ENCODE assay signal across 1 cellular context in the genomic region with DNA sequence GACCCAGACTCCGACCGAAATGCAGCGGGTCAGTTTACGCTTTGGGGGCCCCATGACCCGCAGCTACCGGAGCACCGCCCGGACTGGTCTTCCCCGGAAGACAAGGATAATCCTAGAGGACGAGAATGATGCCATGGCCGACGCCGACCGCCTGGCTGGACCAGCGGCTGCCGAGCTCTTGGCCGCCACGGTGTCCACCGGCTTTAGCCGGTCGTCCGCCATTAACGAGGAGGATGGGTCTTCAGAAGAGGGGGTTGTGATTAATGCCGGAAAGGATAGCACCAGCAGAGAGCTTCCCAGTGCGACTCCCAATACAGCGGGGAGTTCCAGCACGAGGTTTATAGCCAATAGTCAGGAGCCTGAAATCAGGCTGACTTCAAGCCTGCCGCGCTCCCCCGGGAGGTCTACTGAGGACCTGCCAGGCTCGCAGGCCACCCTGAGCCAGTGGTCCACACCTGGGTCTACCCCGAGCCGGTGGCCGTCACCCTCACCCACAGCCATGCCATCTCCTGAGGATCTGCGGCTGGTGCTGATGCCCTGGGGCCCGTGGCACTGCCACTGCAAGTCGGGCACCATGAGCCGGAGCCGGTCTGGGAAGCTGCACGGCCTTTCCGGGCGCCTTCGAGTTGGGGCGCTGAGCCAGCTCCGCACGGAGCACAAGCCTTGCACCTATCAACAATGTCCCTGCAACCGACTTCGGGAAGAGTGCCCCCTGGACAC.
TF ChIP-seq lines count a peak whose summit lies in the region.

No MANE protein-coding gene starts in this region.

TF ChIP-seq in HepG2, 621 proteins besides CTCF, POLR2A, EP300 and RAD21 (continued from another document and continues in another):
- TF ChIP-seq, protein P1, sequence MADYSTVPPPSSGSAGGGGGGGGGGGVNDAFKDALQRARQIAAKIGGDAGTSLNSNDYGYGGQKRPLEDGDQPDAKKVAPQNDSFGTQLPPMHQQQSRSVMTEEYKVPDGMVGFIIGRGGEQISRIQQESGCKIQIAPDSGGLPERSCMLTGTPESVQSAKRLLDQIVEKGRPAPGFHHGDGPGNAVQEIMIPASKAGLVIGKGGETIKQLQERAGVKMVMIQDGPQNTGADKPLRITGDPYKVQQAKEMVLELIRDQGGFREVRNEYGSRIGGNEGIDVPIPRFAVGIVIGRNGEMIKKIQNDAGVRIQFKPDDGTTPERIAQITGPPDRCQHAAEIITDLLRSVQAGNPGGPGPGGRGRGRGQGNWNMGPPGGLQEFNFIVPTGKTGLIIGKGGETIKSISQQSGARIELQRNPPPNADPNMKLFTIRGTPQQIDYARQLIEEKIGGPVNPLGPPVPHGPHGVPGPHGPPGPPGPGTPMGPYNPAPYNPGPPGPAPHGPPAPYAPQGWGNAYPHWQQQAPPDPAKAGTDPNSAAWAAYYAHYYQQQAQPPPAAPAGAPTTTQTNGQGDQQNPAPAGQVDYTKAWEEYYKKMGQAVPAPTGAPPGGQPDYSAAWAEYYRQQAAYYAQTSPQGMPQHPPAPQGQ (CRISPR knock-in tag; IDR thresholded peaks at IDR 0.05; ENCODE audit: borderline replicate concordance), result no peak
- TF ChIP-seq DR1 (CRISPR knock-in tag; IDR thresholded peaks at IDR 0.05), result no peak
- no peak for TF ChIP-seq ZNF557 (CRISPR knock-in tag; IDR thresholded peaks at IDR 0.05)
- TF ChIP-seq SMARCE1 (IDR thresholded peaks at IDR 0.05; ENCODE audit: borderline replicate concordance), result no peak
- TF ChIP-seq PAWR (CRISPR knock-in tag; IDR thresholded peaks at IDR 0.05; ENCODE audit: borderline replicate concordance), result no peak
- TF ChIP-seq, protein P2, sequence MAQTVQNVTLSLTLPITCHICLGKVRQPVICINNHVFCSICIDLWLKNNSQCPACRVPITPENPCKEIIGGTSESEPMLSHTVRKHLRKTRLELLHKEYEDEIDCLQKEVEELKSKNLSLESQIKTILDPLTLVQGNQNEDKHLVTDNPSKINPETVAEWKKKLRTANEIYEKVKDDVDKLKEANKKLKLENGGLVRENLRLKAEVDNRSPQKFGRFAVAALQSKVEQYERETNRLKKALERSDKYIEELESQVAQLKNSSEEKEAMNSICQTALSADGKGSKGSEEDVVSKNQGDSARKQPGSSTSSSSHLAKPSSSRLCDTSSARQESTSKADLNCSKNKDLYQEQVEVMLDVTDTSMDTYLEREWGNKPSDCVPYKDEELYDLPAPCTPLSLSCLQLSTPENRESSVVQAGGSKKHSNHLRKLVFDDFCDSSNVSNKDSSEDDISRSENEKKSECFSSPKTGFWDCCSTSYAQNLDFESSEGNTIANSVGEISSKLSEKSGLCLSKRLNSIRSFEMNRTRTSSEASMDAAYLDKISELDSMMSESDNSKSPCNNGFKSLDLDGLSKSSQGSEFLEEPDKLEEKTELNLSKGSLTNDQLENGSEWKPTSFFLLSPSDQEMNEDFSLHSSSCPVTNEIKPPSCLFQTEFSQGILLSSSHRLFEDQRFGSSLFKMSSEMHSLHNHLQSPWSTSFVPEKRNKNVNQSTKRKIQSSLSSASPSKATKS (CRISPR knock-in tag; IDR thresholded peaks at IDR 0.05), result no peak
- no peak for TF ChIP-seq TBL1XR1 (IDR thresholded peaks at IDR 0.05; ENCODE audit: borderline replicate concordance, low read length, partially characterized antibody)
- TF ChIP-seq, protein P3, sequence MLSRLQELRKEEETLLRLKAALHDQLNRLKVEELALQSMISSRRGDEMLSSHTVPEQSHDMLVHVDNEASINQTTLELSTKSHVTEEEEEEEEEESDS (CRISPR knock-in tag; IDR thresholded peaks at IDR 0.05; ENCODE audit: borderline replicate concordance), result no peak
- TF ChIP-seq ZNF136 (CRISPR knock-in tag; IDR thresholded peaks at IDR 0.05; ENCODE audit: low read depth), result peak; percentile 77; the same call in 1 of the 2 replicates
- 0 out of 2 replicates have a peak, but pooled peaks have one; percentile 69 for TF ChIP-seq CENPT (CRISPR knock-in tag; IDR thresholded peaks at IDR 0.05; ENCODE audit: low read depth)
- TF ChIP-seq ARNT2 (CRISPR knock-in tag; IDR thresholded peaks at IDR 0.05; ENCODE audit: low read depth), result peak; percentile 39; the same call in 1 of the 2 replicates
- TF ChIP-seq RCOR2 (CRISPR knock-in tag; IDR thresholded peaks at IDR 0.05), result no peak
- TF ChIP-seq, protein P4, sequence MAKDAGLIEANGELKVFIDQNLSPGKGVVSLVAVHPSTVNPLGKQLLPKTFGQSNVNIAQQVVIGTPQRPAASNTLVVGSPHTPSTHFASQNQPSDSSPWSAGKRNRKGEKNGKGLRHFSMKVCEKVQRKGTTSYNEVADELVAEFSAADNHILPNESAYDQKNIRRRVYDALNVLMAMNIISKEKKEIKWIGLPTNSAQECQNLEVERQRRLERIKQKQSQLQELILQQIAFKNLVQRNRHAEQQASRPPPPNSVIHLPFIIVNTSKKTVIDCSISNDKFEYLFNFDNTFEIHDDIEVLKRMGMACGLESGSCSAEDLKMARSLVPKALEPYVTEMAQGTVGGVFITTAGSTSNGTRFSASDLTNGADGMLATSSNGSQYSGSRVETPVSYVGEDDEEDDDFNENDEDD (CRISPR knock-in tag; IDR thresholded peaks at IDR 0.05; ENCODE audit: borderline replicate concordance), result peak; percentile 59; the same call in 1 of the 2 replicates
- TF ChIP-seq BCL6 (CRISPR knock-in tag; IDR thresholded peaks at IDR 0.05), result no peak
- no peak for TF ChIP-seq HNRNPK (IDR thresholded peaks at IDR 0.05; ENCODE audit: low read depth, low read length, poor library complexity, severe bottlenecking)
- TF ChIP-seq GATA4 (IDR thresholded peaks at IDR 0.05; ENCODE audit: borderline replicate concordance, low read depth), result no peak
- TF ChIP-seq ZNF224 (CRISPR knock-in tag; IDR thresholded peaks at IDR 0.05), result no peak
- TF ChIP-seq ZNF3 (CRISPR knock-in tag; IDR thresholded peaks at IDR 0.05), result no peak
- TF ChIP-seq KDM6A (CRISPR knock-in tag; IDR thresholded peaks at IDR 0.05; ENCODE audit: low read depth), result no peak
- TF ChIP-seq KDM4B (CRISPR knock-in tag; IDR thresholded peaks at IDR 0.05), result no peak
- TF ChIP-seq ZNF782 (CRISPR knock-in tag; IDR thresholded peaks at IDR 0.05; ENCODE audit: borderline replicate concordance), result no peak; the same call in 1 of the 2 replicates
- TF ChIP-seq, protein P5, sequence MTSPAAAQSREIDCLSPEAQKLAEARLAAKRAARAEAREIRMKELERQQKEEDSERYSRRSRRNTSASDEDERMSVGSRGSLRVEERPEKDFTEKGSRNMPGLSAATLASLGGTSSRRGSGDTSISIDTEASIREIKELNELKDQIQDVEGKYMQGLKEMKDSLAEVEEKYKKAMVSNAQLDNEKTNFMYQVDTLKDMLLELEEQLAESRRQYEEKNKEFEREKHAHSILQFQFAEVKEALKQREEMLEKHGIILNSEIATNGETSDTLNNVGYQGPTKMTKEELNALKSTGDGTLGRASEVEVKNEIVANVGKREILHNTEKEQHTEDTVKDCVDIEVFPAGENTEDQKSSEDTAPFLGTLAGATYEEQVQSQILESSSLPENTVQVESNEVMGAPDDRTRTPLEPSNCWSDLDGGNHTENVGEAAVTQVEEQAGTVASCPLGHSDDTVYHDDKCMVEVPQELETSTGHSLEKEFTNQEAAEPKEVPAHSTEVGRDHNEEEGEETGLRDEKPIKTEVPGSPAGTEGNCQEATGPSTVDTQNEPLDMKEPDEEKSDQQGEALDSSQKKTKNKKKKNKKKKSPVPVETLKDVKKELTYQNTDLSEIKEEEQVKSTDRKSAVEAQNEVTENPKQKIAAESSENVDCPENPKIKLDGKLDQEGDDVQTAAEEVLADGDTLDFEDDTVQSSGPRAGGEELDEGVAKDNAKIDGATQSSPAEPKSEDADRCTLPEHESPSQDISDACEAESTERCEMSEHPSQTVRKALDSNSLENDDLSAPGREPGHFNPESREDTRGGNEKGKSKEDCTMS (CRISPR knock-in tag; conservative IDR thresholded peaks at IDR 0.05), result no peak
- no peak for TF ChIP-seq MBD4 (IDR thresholded peaks at IDR 0.05; ENCODE audit: borderline replicate concordance, low read length)
- TF ChIP-seq, protein P6, sequence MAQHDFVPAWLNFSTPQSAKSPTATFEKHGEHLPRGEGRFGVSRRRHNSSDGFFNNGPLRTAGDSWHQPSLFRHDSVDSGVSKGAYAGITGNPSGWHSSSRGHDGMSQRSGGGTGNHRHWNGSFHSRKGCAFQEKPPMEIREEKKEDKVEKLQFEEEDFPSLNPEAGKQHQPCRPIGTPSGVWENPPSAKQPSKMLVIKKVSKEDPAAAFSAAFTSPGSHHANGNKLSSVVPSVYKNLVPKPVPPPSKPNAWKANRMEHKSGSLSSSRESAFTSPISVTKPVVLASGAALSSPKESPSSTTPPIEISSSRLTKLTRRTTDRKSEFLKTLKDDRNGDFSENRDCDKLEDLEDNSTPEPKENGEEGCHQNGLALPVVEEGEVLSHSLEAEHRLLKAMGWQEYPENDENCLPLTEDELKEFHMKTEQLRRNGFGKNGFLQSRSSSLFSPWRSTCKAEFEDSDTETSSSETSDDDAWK (CRISPR knock-in tag; IDR thresholded peaks at IDR 0.05), result no peak
- no peak for TF ChIP-seq SPEN (CRISPR knock-in tag; IDR thresholded peaks at IDR 0.05; ENCODE audit: low read depth)
- no peak for TF ChIP-seq ZNF781 (CRISPR knock-in tag; IDR thresholded peaks at IDR 0.05; ENCODE audit: borderline replicate concordance, not compliant biosample characterization)
- TF ChIP-seq, protein P7, sequence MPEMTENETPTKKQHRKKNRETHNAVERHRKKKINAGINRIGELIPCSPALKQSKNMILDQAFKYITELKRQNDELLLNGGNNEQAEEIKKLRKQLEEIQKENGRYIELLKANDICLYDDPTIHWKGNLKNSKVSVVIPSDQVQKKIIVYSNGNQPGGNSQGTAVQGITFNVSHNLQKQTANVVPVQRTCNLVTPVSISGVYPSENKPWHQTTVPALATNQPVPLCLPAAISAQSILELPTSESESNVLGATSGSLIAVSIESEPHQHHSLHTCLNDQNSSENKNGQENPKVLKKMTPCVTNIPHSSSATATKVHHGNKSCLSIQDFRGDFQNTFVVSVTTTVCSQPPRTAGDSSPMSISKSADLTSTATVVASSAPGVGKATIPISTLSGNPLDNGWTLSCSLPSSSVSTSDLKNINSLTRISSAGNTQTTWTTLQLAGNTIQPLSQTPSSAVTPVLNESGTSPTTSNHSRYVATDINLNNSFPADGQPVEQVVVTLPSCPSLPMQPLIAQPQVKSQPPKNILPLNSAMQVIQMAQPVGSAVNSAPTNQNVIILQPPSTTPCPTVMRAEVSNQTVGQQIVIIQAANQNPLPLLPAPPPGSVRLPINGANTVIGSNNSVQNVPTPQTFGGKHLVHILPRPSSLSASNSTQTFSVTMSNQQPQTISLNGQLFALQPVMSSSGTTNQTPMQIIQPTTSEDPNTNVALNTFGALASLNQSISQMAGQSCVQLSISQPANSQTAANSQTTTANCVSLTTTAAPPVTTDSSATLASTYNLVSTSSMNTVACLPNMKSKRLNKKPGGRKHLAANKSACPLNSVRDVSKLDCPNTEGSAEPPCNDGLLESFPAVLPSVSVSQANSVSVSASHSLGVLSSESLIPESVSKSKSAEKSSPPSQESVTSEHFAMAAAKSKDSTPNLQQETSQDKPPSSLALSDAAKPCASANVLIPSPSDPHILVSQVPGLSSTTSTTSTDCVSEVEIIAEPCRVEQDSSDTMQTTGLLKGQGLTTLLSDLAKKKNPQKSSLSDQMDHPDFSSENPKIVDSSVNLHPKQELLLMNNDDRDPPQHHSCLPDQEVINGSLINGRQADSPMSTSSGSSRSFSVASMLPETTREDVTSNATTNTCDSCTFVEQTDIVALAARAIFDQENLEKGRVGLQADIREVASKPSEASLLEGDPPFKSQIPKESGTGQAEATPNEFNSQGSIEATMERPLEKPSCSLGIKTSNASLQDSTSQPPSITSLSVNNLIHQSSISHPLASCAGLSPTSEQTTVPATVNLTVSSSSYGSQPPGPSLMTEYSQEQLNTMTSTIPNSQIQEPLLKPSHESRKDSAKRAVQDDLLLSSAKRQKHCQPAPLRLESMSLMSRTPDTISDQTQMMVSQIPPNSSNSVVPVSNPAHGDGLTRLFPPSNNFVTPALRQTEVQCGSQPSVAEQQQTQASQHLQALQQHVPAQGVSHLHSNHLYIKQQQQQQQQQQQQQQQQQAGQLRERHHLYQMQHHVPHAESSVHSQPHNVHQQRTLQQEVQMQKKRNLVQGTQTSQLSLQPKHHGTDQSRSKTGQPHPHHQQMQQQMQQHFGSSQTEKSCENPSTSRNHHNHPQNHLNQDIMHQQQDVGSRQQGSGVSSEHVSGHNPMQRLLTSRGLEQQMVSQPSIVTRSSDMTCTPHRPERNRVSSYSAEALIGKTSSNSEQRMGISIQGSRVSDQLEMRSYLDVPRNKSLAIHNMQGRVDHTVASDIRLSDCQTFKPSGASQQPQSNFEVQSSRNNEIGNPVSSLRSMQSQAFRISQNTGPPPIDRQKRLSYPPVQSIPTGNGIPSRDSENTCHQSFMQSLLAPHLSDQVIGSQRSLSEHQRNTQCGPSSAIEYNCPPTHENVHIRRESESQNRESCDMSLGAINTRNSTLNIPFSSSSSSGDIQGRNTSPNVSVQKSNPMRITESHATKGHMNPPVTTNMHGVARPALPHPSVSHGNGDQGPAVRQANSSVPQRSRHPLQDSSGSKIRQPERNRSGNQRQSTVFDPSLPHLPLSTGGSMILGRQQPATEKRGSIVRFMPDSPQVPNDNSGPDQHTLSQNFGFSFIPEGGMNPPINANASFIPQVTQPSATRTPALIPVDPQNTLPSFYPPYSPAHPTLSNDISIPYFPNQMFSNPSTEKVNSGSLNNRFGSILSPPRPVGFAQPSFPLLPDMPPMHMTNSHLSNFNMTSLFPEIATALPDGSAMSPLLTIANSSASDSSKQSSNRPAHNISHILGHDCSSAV (CRISPR knock-in tag; IDR thresholded peaks at IDR 0.05; ENCODE audit: borderline replicate concordance), result no peak
- TF ChIP-seq SIN3A (IDR thresholded peaks at IDR 0.05; ENCODE audit: borderline replicate concordance, low read depth, low read length), result 0 out of 2 replicates have a peak, but pooled peaks have one; percentile 12
- TF ChIP-seq SOX13 (IDR thresholded peaks at IDR 0.05), result no peak
- TF ChIP-seq SOX13 (CRISPR knock-in tag; conservative IDR thresholded peaks at IDR 0.05 in 1 of 2, IDR thresholded peaks at IDR 0.05 in 1 of 2), result peak in 1 of 2 experiments; percentile 10; a peak in 1 of 4 replicates
- no peak for TF ChIP-seq TOPORS (CRISPR knock-in tag; IDR thresholded peaks at IDR 0.05)
- no peak for TF ChIP-seq TP53 (CRISPR knock-in tag; conservative IDR thresholded peaks at IDR 0.05)
- TF ChIP-seq AGO2 (optimal IDR thresholded peaks at IDR 0.05; ENCODE audit: low read depth, low read length), result peak; percentile 80
- TF ChIP-seq TSC22D2 (CRISPR knock-in tag; IDR thresholded peaks at IDR 0.05; ENCODE audit: borderline replicate concordance), result no peak
- TF ChIP-seq CREM (IDR thresholded peaks at IDR 0.05), result no peak
- no peak for TF ChIP-seq CREM (CRISPR knock-in tag; IDR thresholded peaks at IDR 0.05)
- no peak for TF ChIP-seq ZNF790 (CRISPR knock-in tag; IDR thresholded peaks at IDR 0.05; ENCODE audit: borderline replicate concordance)
